ENCODE assay signal across 25 cellular contexts in genomic region chr7:1817061-1817712, GRCh38.
DNase-seq lines count a peak whose midpoint lies in the region; ATAC-seq, FAIRE-seq and TF ChIP-seq lines count a peak whose summit lies in the region.
"Had no signal": no experiment of that assay in that cellular context is flagged by ENCODE, and none has a peak within 500 bp of the region (broad histone marks: within the 10 kb centered on the region; RNA-seq: fewer than 3 reads in every experiment).

No MANE protein-coding gene starts in this region.

- FAIRE-seq in K562 (lab: Jason Lieb, UNC) = no peak
- FAIRE-seq: G401.6, H54 had no signal

- no TSS peak for BruUV-seq in K562 (replicated peaks; lab: Mats Ljungman, UMichigan)
- no TSS peak for BruUV-seq in OCI-LY7 (replicated peaks; lab: Mats Ljungman, UMichigan)

- no peak overlapping the region for H3K4me2 ChIP-seq in K562 (ENCODE audit: insufficient read depth, low read length)
- no peak overlapping the region for H3K4me2 ChIP-seq in OCI-LY7 (ENCODE audit: low read length)

- H3K9me3 ChIP-seq in K562 (replicated peaks; ENCODE audit: control insufficient read depth, insufficient read depth, low read depth, low read length) (no peaks in the 10 kb centered on the region), OCI-LY7 (ENCODE audit: low read length) (no peaks in the 10 kb centered on the region)
- H3K9me3 ChIP-seq: thoracic aorta had no signal

- no peak overlapping the region; a peak in 1 of 4 replicates for H3K9ac ChIP-seq in K562 (ENCODE audit: insufficient read depth in 1 of 2, low read depth in 2 of 2, low read length in 2 of 2)

- H3K4me1 ChIP-seq in K562 (replicated peaks in 1 of 2; ENCODE audit: control insufficient read depth in 2 of 2, insufficient read depth in 2 of 2, low read length in 2 of 2) (peaks cover 0 to 62% of the 10 kb centered on the region in 2 experiments; a peak in 3 of 5 replicates), OCI-LY7 (ENCODE audit: insufficient read depth, low read length, poor library complexity, severe bottlenecking) (no peaks in the 10 kb centered on the region)

- TF ChIP-seq EP300 in K562 (IDR thresholded peaks at IDR 0.05; ENCODE audit: low read length) = no peak

- H4K20me1 ChIP-seq in K562 (replicated peaks; ENCODE audit: control insufficient read depth, insufficient read depth, low read length) (no peaks in the 10 kb centered on the region), OCI-LY7 (ENCODE audit: insufficient read depth, low read length) (no peaks in the 10 kb centered on the region)

- POLR2A ChIA-PET in K562 (lab: Yijun Ruan, JAX) (no interaction called here), OCI-LY7 (lab: Charles Lee) (no interaction called here)

- H3K36me3 ChIP-seq in K562 (ENCODE audit: control insufficient read depth, insufficient read depth, low read length) (peaks cover 16% of the 10 kb centered on the region; the same call in 2 of the 3 replicates), OCI-LY7 (ENCODE audit: insufficient read depth, low read length) (no peaks in the 10 kb centered on the region)

- no peak for ATAC-seq in K562
- ATAC-seq: CD8-positive, alpha-beta T cell had no signal

- H3K27me3 Mint-ChIP-seq in type B pancreatic cell = peaks cover 28% of the 10 kb centered on the region
- H3K27me3 Mint-ChIP-seq: memory B cell had no signal

- H3K4me3 Mint-ChIP-seq in type B pancreatic cell = no peak overlapping the region
- H3K4me3 Mint-ChIP-seq: activated CD4-positive, alpha-beta T cell treated with anti-CD3 and anti-CD28 coated beads, Interleukin-2, amount 10 ng/mL, durations not matched to agents 24 days and 14 days; CD8-positive, alpha-beta T cell; memory B cell; T-helper 2 cell treated with Interferon-gamma antibody and Interleukin-4, amounts not matched to agents 5 μg/mL and 100 μg/mL, for 36 hours had no signal

- TF ChIP-seq POLR2A in K562 (conservative IDR thresholded peaks at IDR 0.05) = no peak

- intact Hi-C loops in K562 (cut with micrococcal nuclease) (no loop called here), OCI-LY7 (cut with micrococcal nuclease; ENCODE audit: unreplicated experiment) (no loop called here)

- CTCF ChIA-PET in K562 (lab: Yijun Ruan, JAX; ENCODE audit: low intra/inter-chr PET ratio) (no interaction called here), OCI-LY7 (lab: Charles Lee; ENCODE audit: unreplicated experiment) (no interaction called here)

- H3K27ac ChIP-seq in K562 (ENCODE audit: extremely low read depth, low read depth, low read length) (no peak overlapping the region), OCI-LY7 (ENCODE audit: low read depth, low read length, poor library complexity, severe bottlenecking) (no peak overlapping the region)
- H3K27ac ChIP-seq: 22Rv1, thoracic aorta had no signal

- no peaks in the 10 kb centered on the region for H3K27me3 ChIP-seq in K562 (ENCODE audit: control insufficient read depth in 2 of 2, insufficient read depth in 2 of 2, low read length in 2 of 2)

- no peaks in the 10 kb centered on the region for H3K9me3 Mint-ChIP-seq in type B pancreatic cell
- H3K9me3 Mint-ChIP-seq: activated CD4-positive, alpha-beta T cell treated with anti-CD3 and anti-CD28 coated beads, Interleukin-2, amount 10 ng/mL, durations not matched to agents 24 days and 14 days; activated T-helper 2 cell treated with anti-CD3 and anti-CD28 coated beads, Interferon-gamma antibody, Interleukin-2, Interleukin-4, amounts not matched to agents 10 μg/mL and 5 μg/mL and 100 μg/mL, durations not matched to agents 14 hours and 24 hours and 36 hours; CD8-positive, alpha-beta T cell; memory B cell; T-helper 2 cell treated with Interferon-gamma antibody and Interleukin-4, amounts not matched to agents 5 μg/mL and 100 μg/mL, for 36 hours had no signal

- H2AFZ ChIP-seq in K562 (ENCODE audit: low read depth, low read length) = no peak overlapping the region
- H2AFZ ChIP-seq in OCI-LY7 (ENCODE audit: low read length) = no peak overlapping the region

- no peak overlapping the region for H3K4me3 ChIP-seq in K562
- H3K4me3 ChIP-seq in OCI-LY7 (ENCODE audit: low read depth, low read length, poor library complexity, severe bottlenecking) = no peak overlapping the region
- H3K4me3 ChIP-seq: thoracic aorta had no signal

- peaks cover 20% of the 10 kb centered on the region for H3K4me1 Mint-ChIP-seq in type B pancreatic cell (ENCODE audit: unreplicated experiment)

- H3K27ac Mint-ChIP-seq in type B pancreatic cell = no peak overlapping the region
- H3K27ac Mint-ChIP-seq: activated CD4-positive, alpha-beta T cell treated with anti-CD3 and anti-CD28 coated beads, Interleukin-2, amount 10 ng/mL, durations not matched to agents 24 days and 14 days; activated T-helper 2 cell treated with anti-CD3 and anti-CD28 coated beads, Interferon-gamma antibody, Interleukin-2, Interleukin-4, amounts not matched to agents 10 μg/mL and 5 μg/mL and 100 μg/mL, durations not matched to agents 14 hours and 24 hours and 36 hours; CD8-positive, alpha-beta T cell; memory B cell; T-helper 2 cell treated with Interferon-gamma antibody and Interleukin-4, amounts not matched to agents 5 μg/mL and 100 μg/mL, for 36 hours had no signal

- no peaks in the 10 kb centered on the region for H3K9me1 ChIP-seq in K562 (ENCODE audit: control insufficient read depth, insufficient read depth, low read length)

- H3K36me3 Mint-ChIP-seq in type B pancreatic cell = no peaks in the 10 kb centered on the region

- 94% methylated on average over 46 of the region's 57 CpGs for WGBS in K562 (ENCODE audit: insufficient coverage, low coverage, missing lambda C conversion rate)

- H3K79me2 ChIP-seq in K562 (ENCODE audit: control insufficient read depth, insufficient read depth, low read length) (no peaks in the 10 kb centered on the region), OCI-LY7 (ENCODE audit: insufficient read depth, low read depth, low read length) (no peaks in the 10 kb centered on the region)

- H3K9me2 ChIP-seq in OCI-LY7 (ENCODE audit: insufficient read depth, low read length) = no peaks in the 10 kb centered on the region

- peak; percentile 19 for DNase-seq in NCI-H1092 treated with DMSO at 0.1 percent for 48 hours (lab: John Stamatoyannopoulos, UW)
- DNase-seq in NCI-H1092 (lab: John Stamatoyannopoulos, UW) = no peak
- DNase-seq in K562 (ENCODE audit: extremely low read depth in 1 of 4, low spot score in 3 of 4) = no peak
- DNase-seq in mesenteric fat pad (ENCODE audit: low spot score) = peak; percentile 89
- DNase-seq in type B pancreatic cell (ENCODE audit: extremely low spot score, unreplicated experiment) = peak; percentile 70
- no peak for DNase-seq in OCI-LY7 (ENCODE audit: low spot score)
- no peak for DNase-seq in GM20000 (ENCODE audit: low spot score)
- DNase-seq in NCI-H2081 (lab: John Stamatoyannopoulos, UW) = no peak
- DNase-seq: activated CD4-positive, alpha-beta T cell treated with anti-CD3 and anti-CD28 coated beads, Interleukin-2, amount 10 ng/mL, durations not matched to agents 24 days and 14 days; cerebellar nuclear complex; DMS153; NCI-H1048; NCI-H2029; NCI-H226; nucleus accumbens; stimulated activated CD4-positive, alpha-beta T cell treated with anti-CD3 and anti-CD28 coated beads, Interleukin-4, amount 100 ng/mL, for 1 hour; stimulated activated naive CD8-positive, alpha-beta T cell treated with anti-CD3 and anti-CD28 coated beads, Interleukin-15, Interleukin-2, amounts not matched to agents 100 U/mL and 50 U/mL, for 24 hours had no signal

- no peak for TF ChIP-seq RAD21 in K562 (CRISPR knock-in tag; conservative IDR thresholded peaks at IDR 0.05 in 1 of 2, IDR thresholded peaks at IDR 0.05 in 1 of 2)

- no peak for TF ChIP-seq CTCF in K562 (IDR thresholded peaks at IDR 0.05 in 2 of 3, conservative IDR thresholded peaks at IDR 0.05 in 1 of 3; ENCODE audit: insufficient read depth in 2 of 3, low read depth in 1 of 3, low read length in 3 of 3)
- TF ChIP-seq CTCF in type B pancreatic cell (conservative IDR thresholded peaks at IDR 0.05) = no peak
- no peak for TF ChIP-seq CTCF in OCI-LY7 (conservative IDR thresholded peaks at IDR 0.05; ENCODE audit: low read length)
- no peak for TF ChIP-seq CTCF in GM20000 (IDR thresholded peaks at IDR 0.05; ENCODE audit: extremely low read depth, missing control alignments)

- in situ Hi-C loops in K562 (cut with MboI) = no loop called here

TF ChIP-seq in K562, 482 proteins besides CTCF, POLR2A, EP300 and RAD21:
- TF ChIP-seq ZBTB33 (CRISPR knock-in tag; IDR thresholded peaks at IDR 0.05) (peak; percentile 44; the same call in 1 of the 2 replicates), RBM22 (IDR thresholded peaks at IDR 0.05; ENCODE audit: low read depth, low read length, poor library complexity, severe bottlenecking) (peak; percentile 59), KAT2B (IDR thresholded peaks at IDR 0.05; ENCODE audit: low read depth, low read length) (no peak)

Comparison
In these comparisons a context has a peak if more than half of its experiments do, and no peak if none do; other contexts are left out.
1. DNase-seq: peak in NCI-H1092 treated with DMSO at 0.1 percent for 48 hours (single experiment), mesenteric fat pad (single experiment) and type B pancreatic cell (single experiment); none in NCI-H1092 (single experiment), K562 (0 of 4), OCI-LY7 (single experiment), GM20000 (single experiment) and NCI-H2081 (0 of 2).